1 cellular context compared by ENCODE assay signal in the genomic region with DNA sequence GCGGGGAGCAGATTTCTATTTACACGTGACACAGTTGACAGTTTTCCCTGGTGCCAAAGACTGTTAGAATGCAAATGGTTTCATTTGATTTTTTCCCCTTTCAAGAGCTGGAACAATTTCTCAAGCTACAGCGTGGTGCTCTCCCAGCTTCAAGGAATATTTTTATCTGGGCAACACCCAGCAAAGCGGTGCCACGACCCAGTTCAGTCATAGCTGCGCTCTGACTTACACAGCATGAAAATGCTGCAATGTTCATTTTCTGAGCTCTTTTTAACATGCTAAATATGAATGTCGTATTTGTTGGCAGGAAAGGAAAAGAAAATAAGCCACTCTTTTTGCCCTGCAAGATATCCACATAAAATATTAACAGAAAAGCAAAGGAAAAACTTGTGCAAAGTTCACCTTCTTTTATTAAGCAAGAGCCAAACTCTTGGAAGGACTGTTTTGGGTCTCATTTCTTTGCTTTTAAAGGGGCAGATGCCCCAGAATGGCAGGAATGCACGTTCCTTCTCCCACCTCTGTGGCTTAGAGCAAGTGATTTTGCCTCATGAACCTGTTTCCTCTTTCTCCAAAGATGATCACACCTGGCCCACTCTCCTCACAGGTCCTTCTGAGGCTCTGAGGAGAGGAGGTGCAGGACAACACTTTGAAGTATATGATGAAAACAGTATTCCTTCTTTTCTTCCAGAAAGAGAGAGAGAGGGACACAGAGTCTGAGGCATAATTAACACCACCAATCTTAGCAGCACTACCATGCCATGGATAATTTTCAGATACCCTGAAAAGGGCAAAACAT.
TF ChIP-seq lines count a peak whose summit lies in the region.

No MANE protein-coding gene starts in this region.

TF ChIP-seq in HepG2, 621 proteins besides CTCF, POLR2A, EP300 and RAD21 (continues in another document):
- TF ChIP-seq TRIM24 (CRISPR knock-in tag; IDR thresholded peaks at IDR 0.05) = no peak
- peak; percentile 12; the same call in 1 of the 2 replicates for TF ChIP-seq CEBPB (IDR thresholded peaks at IDR 0.05; ENCODE audit: borderline replicate concordance, low read depth, low read length)
- TF ChIP-seq ZFY (CRISPR knock-in tag; IDR thresholded peaks at IDR 0.05) = peak; percentile 0; the same call in 1 of the 2 replicates
- 0 out of 2 replicates have a peak, but pooled peaks have one; percentile 4 for TF ChIP-seq FOXC1 (CRISPR knock-in tag; IDR thresholded peaks at IDR 0.05; ENCODE audit: borderline replicate concordance)
- peak; percentile 43; the same call in 1 of the 2 replicates for TF ChIP-seq BRD4 (CRISPR knock-in tag; IDR thresholded peaks at IDR 0.05)
- 0 out of 2 replicates have a peak, but pooled peaks have one; percentile 44 for TF ChIP-seq ZFP90 (CRISPR knock-in tag; IDR thresholded peaks at IDR 0.05; ENCODE audit: borderline replicate concordance)
- TF ChIP-seq ZNF749 (CRISPR knock-in tag; IDR thresholded peaks at IDR 0.05; ENCODE audit: borderline replicate concordance) = no peak
- TF ChIP-seq PHB2 (IDR thresholded peaks at IDR 0.05; ENCODE audit: partially characterized antibody) = no peak
- TF ChIP-seq ZNF460 (CRISPR knock-in tag; IDR thresholded peaks at IDR 0.05; ENCODE audit: borderline replicate concordance) = no peak
- 0 out of 2 replicates have a peak, but pooled peaks have one; percentile 30 for TF ChIP-seq ZNF383 (CRISPR knock-in tag; IDR thresholded peaks at IDR 0.05; ENCODE audit: borderline replicate concordance)
- TF ChIP-seq ZEB1 (IDR thresholded peaks at IDR 0.05; ENCODE audit: insufficient replicate concordance, low read depth) = peak; percentile 1
- TF ChIP-seq, protein P1, sequence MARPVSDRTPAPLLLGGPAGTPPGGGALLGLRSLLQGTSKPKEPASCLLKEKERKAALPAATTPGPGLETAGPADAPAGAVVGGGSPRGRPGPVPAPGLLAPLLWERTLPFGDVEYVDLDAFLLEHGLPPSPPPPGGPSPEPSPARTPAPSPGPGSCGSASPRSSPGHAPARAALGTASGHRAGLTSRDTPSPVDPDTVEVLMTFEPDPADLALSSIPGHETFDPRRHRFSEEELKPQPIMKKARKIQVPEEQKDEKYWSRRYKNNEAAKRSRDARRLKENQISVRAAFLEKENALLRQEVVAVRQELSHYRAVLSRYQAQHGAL (CRISPR knock-in tag; IDR thresholded peaks at IDR 0.05; ENCODE audit: not compliant biosample characterization) = no peak
- TF ChIP-seq RFXAP (CRISPR knock-in tag; IDR thresholded peaks at IDR 0.05; ENCODE audit: borderline replicate concordance) = 0 out of 2 replicates have a peak, but pooled peaks have one; percentile 27
- no peak for TF ChIP-seq PTBP1 (IDR thresholded peaks at IDR 0.05; ENCODE audit: low read depth, low read length, poor library complexity, severe bottlenecking)
- TF ChIP-seq SUZ12 (IDR thresholded peaks at IDR 0.05; ENCODE audit: low read depth, low read length) = no peak
- TF ChIP-seq ZNF672 (CRISPR knock-in tag; IDR thresholded peaks at IDR 0.05) = no peak
- no peak for TF ChIP-seq SMARCE1 (IDR thresholded peaks at IDR 0.05; ENCODE audit: borderline replicate concordance)
- TF ChIP-seq ZNF543 (CRISPR knock-in tag; IDR thresholded peaks at IDR 0.05) = 0 out of 2 replicates have a peak, but pooled peaks have one; percentile 36
- no peak for TF ChIP-seq KMT2B (CRISPR knock-in tag; IDR thresholded peaks at IDR 0.05)
- TF ChIP-seq TOE1 (CRISPR knock-in tag; IDR thresholded peaks at IDR 0.05) = no peak
- TF ChIP-seq JUND (CRISPR knock-in tag; IDR thresholded peaks at IDR 0.05) = no peak
- TF ChIP-seq TEAD3 (CRISPR knock-in tag; optimal IDR thresholded peaks at IDR 0.05; ENCODE audit: borderline replicate concordance) = peak; percentile 51
- TF ChIP-seq SMYD3 (CRISPR knock-in tag; IDR thresholded peaks at IDR 0.05) = no peak
- peak; percentile 4; the same call in 1 of the 2 replicates for TF ChIP-seq ZGPAT (CRISPR knock-in tag; IDR thresholded peaks at IDR 0.05)
- TF ChIP-seq ZFP91 (CRISPR knock-in tag; IDR thresholded peaks at IDR 0.05; ENCODE audit: borderline replicate concordance) = peak; percentile 93
- TF ChIP-seq ELF4 (CRISPR knock-in tag; IDR thresholded peaks at IDR 0.05; ENCODE audit: borderline replicate concordance) = no peak
- TF ChIP-seq ZSCAN12 (CRISPR knock-in tag; IDR thresholded peaks at IDR 0.05) = no peak
- TF ChIP-seq, protein P2, sequence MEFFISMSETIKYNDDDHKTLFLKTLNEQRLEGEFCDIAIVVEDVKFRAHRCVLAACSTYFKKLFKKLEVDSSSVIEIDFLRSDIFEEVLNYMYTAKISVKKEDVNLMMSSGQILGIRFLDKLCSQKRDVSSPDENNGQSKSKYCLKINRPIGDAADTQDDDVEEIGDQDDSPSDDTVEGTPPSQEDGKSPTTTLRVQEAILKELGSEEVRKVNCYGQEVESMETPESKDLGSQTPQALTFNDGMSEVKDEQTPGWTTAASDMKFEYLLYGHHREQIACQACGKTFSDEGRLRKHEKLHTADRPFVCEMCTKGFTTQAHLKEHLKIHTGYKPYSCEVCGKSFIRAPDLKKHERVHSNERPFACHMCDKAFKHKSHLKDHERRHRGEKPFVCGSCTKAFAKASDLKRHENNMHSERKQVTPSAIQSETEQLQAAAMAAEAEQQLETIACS (CRISPR knock-in tag; IDR thresholded peaks at IDR 0.05) = no peak
- peak; percentile 12 for TF ChIP-seq PRPF4 (IDR thresholded peaks at IDR 0.05; ENCODE audit: low read depth, low read length, poor library complexity, severe bottlenecking)
- TF ChIP-seq PAXIP1 (CRISPR knock-in tag; conservative IDR thresholded peaks at IDR 0.05) = peak; percentile 48; the same call in 1 of the 2 replicates
- no peak for TF ChIP-seq KAT7 (CRISPR knock-in tag; IDR thresholded peaks at IDR 0.05; ENCODE audit: borderline replicate concordance)
- 0 out of 2 replicates have a peak, but pooled peaks have one; percentile 9 for TF ChIP-seq ZNF691 (CRISPR knock-in tag; IDR thresholded peaks at IDR 0.05; ENCODE audit: borderline replicate concordance, low read depth)
- TF ChIP-seq FIP1L1 (IDR thresholded peaks at IDR 0.05; ENCODE audit: borderline replicate concordance, insufficient read depth, low read depth, low read length) = no peak
- TF ChIP-seq, protein P3, sequence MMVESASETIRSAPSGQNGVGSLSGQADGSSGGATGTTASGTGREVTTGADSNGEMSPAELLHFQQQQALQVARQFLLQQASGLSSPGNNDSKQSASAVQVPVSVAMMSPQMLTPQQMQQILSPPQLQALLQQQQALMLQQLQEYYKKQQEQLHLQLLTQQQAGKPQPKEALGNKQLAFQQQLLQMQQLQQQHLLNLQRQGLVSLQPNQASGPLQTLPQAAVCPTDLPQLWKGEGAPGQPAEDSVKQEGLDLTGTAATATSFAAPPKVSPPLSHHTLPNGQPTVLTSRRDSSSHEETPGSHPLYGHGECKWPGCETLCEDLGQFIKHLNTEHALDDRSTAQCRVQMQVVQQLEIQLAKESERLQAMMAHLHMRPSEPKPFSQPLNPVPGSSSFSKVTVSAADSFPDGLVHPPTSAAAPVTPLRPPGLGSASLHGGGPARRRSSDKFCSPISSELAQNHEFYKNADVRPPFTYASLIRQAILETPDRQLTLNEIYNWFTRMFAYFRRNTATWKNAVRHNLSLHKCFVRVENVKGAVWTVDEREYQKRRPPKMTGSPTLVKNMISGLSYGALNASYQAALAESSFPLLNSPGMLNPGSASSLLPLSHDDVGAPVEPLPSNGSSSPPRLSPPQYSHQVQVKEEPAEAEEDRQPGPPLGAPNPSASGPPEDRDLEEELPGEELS (CRISPR knock-in tag; IDR thresholded peaks at IDR 0.05) = no peak
- TF ChIP-seq, protein P4, sequence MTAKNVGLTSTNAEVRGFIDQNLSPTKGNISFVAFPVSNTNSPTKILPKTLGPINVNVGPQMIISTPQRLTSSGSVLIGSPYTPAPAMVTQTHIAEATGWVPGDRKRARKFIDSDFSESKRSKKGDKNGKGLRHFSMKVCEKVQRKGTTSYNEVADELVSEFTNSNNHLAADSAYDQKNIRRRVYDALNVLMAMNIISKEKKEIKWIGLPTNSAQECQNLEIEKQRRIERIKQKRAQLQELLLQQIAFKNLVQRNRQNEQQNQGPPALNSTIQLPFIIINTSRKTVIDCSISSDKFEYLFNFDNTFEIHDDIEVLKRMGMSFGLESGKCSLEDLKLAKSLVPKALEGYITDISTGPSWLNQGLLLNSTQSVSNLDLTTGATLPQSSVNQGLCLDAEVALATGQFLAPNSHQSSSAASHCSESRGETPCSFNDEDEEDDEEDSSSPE (CRISPR knock-in tag; IDR thresholded peaks at IDR 0.05) = 0 out of 2 replicates have a peak, but pooled peaks have one; percentile 10
- TF ChIP-seq MTA3 (CRISPR knock-in tag; IDR thresholded peaks at IDR 0.05) = no peak
- TF ChIP-seq STAG1 (CRISPR knock-in tag; IDR thresholded peaks at IDR 0.05) = no peak
- no peak for TF ChIP-seq CHCHD3 (CRISPR knock-in tag; IDR thresholded peaks at IDR 0.05)
- TF ChIP-seq ZNF501 (CRISPR knock-in tag; IDR thresholded peaks at IDR 0.05) = 0 out of 2 replicates have a peak, but pooled peaks have one; percentile 1
- TF ChIP-seq BCL6 (CRISPR knock-in tag; IDR thresholded peaks at IDR 0.05) = peak; percentile 57; the same call in 1 of the 2 replicates
- TF ChIP-seq ZSCAN31 (CRISPR knock-in tag; IDR thresholded peaks at IDR 0.05; ENCODE audit: low read depth) = no peak
- no peak for TF ChIP-seq ZNF816 (CRISPR knock-in tag; IDR thresholded peaks at IDR 0.05; ENCODE audit: borderline replicate concordance)
- 0 out of 2 replicates have a peak, but pooled peaks have one; percentile 37 for TF ChIP-seq ZNF101 (CRISPR knock-in tag; IDR thresholded peaks at IDR 0.05; ENCODE audit: borderline replicate concordance, low read depth)
- TF ChIP-seq KLF12 (CRISPR knock-in tag; IDR thresholded peaks at IDR 0.05; ENCODE audit: borderline replicate concordance) = peak; percentile 47; the same call in 1 of the 2 replicates
- TF ChIP-seq ZNF121 (CRISPR knock-in tag; IDR thresholded peaks at IDR 0.05) = no peak
- 0 out of 2 replicates have a peak, but pooled peaks have one; percentile 16 for TF ChIP-seq REPIN1 (CRISPR knock-in tag; IDR thresholded peaks at IDR 0.05; ENCODE audit: borderline replicate concordance, low read depth)
- peak; percentile 66; the same call in 1 of the 2 replicates for TF ChIP-seq CHD4 (IDR thresholded peaks at IDR 0.05; ENCODE audit: borderline replicate concordance, low read length)
- TF ChIP-seq, protein P5, sequence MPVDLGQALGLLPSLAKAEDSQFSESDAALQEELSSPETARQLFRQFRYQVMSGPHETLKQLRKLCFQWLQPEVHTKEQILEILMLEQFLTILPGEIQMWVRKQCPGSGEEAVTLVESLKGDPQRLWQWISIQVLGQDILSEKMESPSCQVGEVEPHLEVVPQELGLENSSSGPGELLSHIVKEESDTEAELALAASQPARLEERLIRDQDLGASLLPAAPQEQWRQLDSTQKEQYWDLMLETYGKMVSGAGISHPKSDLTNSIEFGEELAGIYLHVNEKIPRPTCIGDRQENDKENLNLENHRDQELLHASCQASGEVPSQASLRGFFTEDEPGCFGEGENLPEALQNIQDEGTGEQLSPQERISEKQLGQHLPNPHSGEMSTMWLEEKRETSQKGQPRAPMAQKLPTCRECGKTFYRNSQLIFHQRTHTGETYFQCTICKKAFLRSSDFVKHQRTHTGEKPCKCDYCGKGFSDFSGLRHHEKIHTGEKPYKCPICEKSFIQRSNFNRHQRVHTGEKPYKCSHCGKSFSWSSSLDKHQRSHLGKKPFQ (CRISPR knock-in tag; IDR thresholded peaks at IDR 0.05; ENCODE audit: insufficient replicate concordance) = no peak
